ENCODE assay signal across 21 cellular contexts in genomic region chr1:229153955-229154548, GRCh38.
DNase-seq lines count a peak whose midpoint lies in the region; ATAC-seq, FAIRE-seq and TF ChIP-seq lines count a peak whose summit lies in the region.
"Had no signal": no experiment of that assay in that cellular context is flagged by ENCODE, and none has a peak within 500 bp of the region (broad histone marks: within the 10 kb centered on the region; RNA-seq: fewer than 3 reads in every experiment).

No MANE protein-coding gene starts in this region.

- H3K27ac ChIP-seq in HepG2 (ENCODE audit: extremely low read length, insufficient read depth, low read length) (no peak overlapping the region), right lobe of liver (no peak overlapping the region), KOPT-K1 (ENCODE audit: low read depth, low read length, poor library complexity, severe bottlenecking) (peak overlapping the region; percentile 84), ovary (no peak overlapping the region), left lung (no peak overlapping the region)
- H3K27ac ChIP-seq: KMS-11, RWPE1, SK-N-MC had no signal

- no peaks in the 10 kb centered on the region for H4K20me1 ChIP-seq in HepG2 (ENCODE audit: insufficient read depth, low read length)

- no peaks in the 10 kb centered on the region for H3K36me3 ChIP-seq in HepG2 (replicated peaks in 1 of 2; ENCODE audit: control insufficient read depth in 1 of 2, insufficient read depth in 2 of 2, low read length in 2 of 2)
- H3K36me3 ChIP-seq in right lobe of liver = no peaks in the 10 kb centered on the region
- no peaks in the 10 kb centered on the region for H3K36me3 ChIP-seq in KOPT-K1 (ENCODE audit: insufficient read depth, low read length)
- no peaks in the 10 kb centered on the region for H3K36me3 ChIP-seq in ovary
- H3K36me3 ChIP-seq in left lung = no peaks in the 10 kb centered on the region
- H3K36me3 ChIP-seq: MG63 had no signal

- in situ Hi-C loops in HepG2 (cut with HindIII; ENCODE audit: extremely low pct_ligation_motif_present, low pct_unique_long_range_greater_than_20kb) = loop anchor here (10.0 kb wide), 1 partner anchor 459 kb away; no protein-coding TSS in a partner anchor

- POLR2A ChIA-PET in HepG2 (lab: Yijun Ruan, JAX) = interaction anchor here (0.9 kb wide), 1 partner anchor 24 kb away, joined by 3 read pairs; no protein-coding TSS in a partner anchor

- 90% methylated on average over 2 of the region's 2 CpGs for WGBS in HepG2 (ENCODE audit: low lambda C conversion rate)
- WGBS in right lobe of liver (ENCODE audit: insufficient coverage, low coverage, low lambda C conversion rate, missing lambda C conversion rate) = 79% methylated on average over 2 of the region's 2 CpGs
- 98% methylated on average over 2 of the region's 2 CpGs for WGBS in ovary, 3 donors

- no peak overlapping the region for H3K4me2 ChIP-seq in HepG2 (ENCODE audit: low read depth, low read length)
- H3K4me2 ChIP-seq: KMS-11 had no signal

- BruUV-seq in HepG2 (replicated peaks; lab: Mats Ljungman, UMichigan) = no TSS peak

- TF ChIP-seq RAD21 in HepG2 (CRISPR knock-in tag; IDR thresholded peaks at IDR 0.05) = no peak

- H2AFZ ChIP-seq in HepG2 (ENCODE audit: low read length) = no peak overlapping the region

- TF ChIP-seq POLR2A in HepG2 (IDR thresholded peaks at IDR 0.05; ENCODE audit: insufficient read depth in 1 of 2, low read depth in 2 of 2, low read length in 2 of 2) (no peak), right lobe of liver (IDR thresholded peaks at IDR 0.05) (no peak), ovary (IDR thresholded peaks at IDR 0.05) (no peak)

- TF ChIP-seq CTCF in HepG2 (CRISPR knock-in tag; IDR thresholded peaks at IDR 0.05) = no peak
- TF ChIP-seq CTCF in right lobe of liver (IDR thresholded peaks at IDR 0.05) = peak in 1 of 4 donors; percentile 10
- no peak for TF ChIP-seq CTCF in ovary (IDR thresholded peaks at IDR 0.05)
- no peak for TF ChIP-seq CTCF in left lung (IDR thresholded peaks at IDR 0.05)

- TF ChIP-seq EP300 in HepG2 (IDR thresholded peaks at IDR 0.05; ENCODE audit: low read depth in 2 of 2, low read length in 2 of 2) (no peak), HepG2 (CRISPR knock-in tag; IDR thresholded peaks at IDR 0.05; ENCODE audit: borderline replicate concordance) (no peak), ovary (IDR thresholded peaks at IDR 0.05) (no peak)

- FAIRE-seq in HepG2 (lab: Jason Lieb, UNC) = no peak
- FAIRE-seq: GM12878 had no signal

- H3K27me3 ChIP-seq in HepG2 (ENCODE audit: control insufficient read depth in 1 of 2, insufficient read depth in 2 of 2, low read length in 2 of 2) = no peaks in the 10 kb centered on the region
- no peaks in the 10 kb centered on the region for H3K27me3 ChIP-seq in right lobe of liver
- H3K27me3 ChIP-seq in ovary = no peaks in the 10 kb centered on the region
- H3K27me3 ChIP-seq in left lung = no peaks in the 10 kb centered on the region
- H3K27me3 ChIP-seq: MG63 had no signal

- intact Hi-C loops in HepG2 (cut with micrococcal nuclease; ENCODE audit: unreplicated experiment) = no loop called here
- intact Hi-C loops in right lobe of liver (cut with DNase I) = no loop called here
- intact Hi-C loops in ovary (cut with DNase I) = no loop called here
- intact Hi-C loops in left lung (cut with DNase I) = no loop called here

- H3K9ac ChIP-seq in HepG2 (ENCODE audit: insufficient read depth, low read depth, low read length) = no peak overlapping the region
- H3K9ac ChIP-seq: KMS-11 had no signal

- CTCF ChIA-PET in HepG2 (lab: Yijun Ruan, JAX; ENCODE audit: low intra/inter-chr PET ratio, low total read pairs) = no interaction called here

- H3K4me1 ChIP-seq in HepG2 (ENCODE audit: insufficient read depth, low read length) (peaks cover 37% of the 10 kb centered on the region), right lobe of liver (no peaks in the 10 kb centered on the region), ovary (ENCODE audit: insufficient read depth) (no peaks in the 10 kb centered on the region), left lung (peaks cover 0 to 39% of the 10 kb centered on the region in 2 donors)
- H3K4me1 ChIP-seq: Caco-2 had no signal

- H3K9me3 ChIP-seq in HepG2 (ENCODE audit: low read length) (no peaks in the 10 kb centered on the region), right lobe of liver (no peaks in the 10 kb centered on the region), KOPT-K1 (ENCODE audit: insufficient read depth, low read length, poor library complexity, severe bottlenecking) (peaks cover 4% of the 10 kb centered on the region), ovary (no peaks in the 10 kb centered on the region), left lung (no peaks in the 10 kb centered on the region)
- H3K9me3 ChIP-seq: Caco-2, MG63 had no signal

- H3K4me3 ChIP-seq in HepG2 (replicated peaks in 1 of 3; ENCODE audit: insufficient read depth in 1 of 3, low read depth in 2 of 3, low read length in 3 of 3) (no peak overlapping the region), right lobe of liver (no peak overlapping the region), ovary (no peak overlapping the region), left lung (no peak overlapping the region)
- H3K4me3 ChIP-seq: GM12878, MG63, SK-N-MC had no signal

- DNase-seq in HepG2 (ENCODE audit: low spot score) = no peak
- no peak for DNase-seq in right lobe of liver
- no peak for DNase-seq in left lobe of liver (ENCODE audit: low spot score)
- DNase-seq in germinal center (ENCODE audit: low spot score) = no peak
- DNase-seq in ovary = no peak
- DNase-seq in left lung = no peak
- DNase-seq: Caco-2; CD4-positive, alpha-beta memory T cell; DMS 273 treated with DMSO at 0.1 percent for 48 hours; DMS79 treated with DMSO at 0.1 percent for 48 hours; H7; MG63; NCI-H187 treated with DMSO at 0.1 percent for 48 hours; NCI-H69; SHP77 treated with DMSO at 0.1 percent for 48 hours; SW 1271 had no signal

- H3K79me2 ChIP-seq in HepG2 (ENCODE audit: insufficient read depth, low read length) = no peaks in the 10 kb centered on the region

- ATAC-seq in HepG2 = no peak
- no peak for ATAC-seq in right lobe of liver
- ATAC-seq in left lobe of liver = peak; percentile 29
- no peak for ATAC-seq in left lung
- ATAC-seq: GM12878 had no signal

TF ChIP-seq in HepG2, 621 proteins besides CTCF, POLR2A, EP300 and RAD21:
- no peak for TF ChIP-seq NONO (IDR thresholded peaks at IDR 0.05)
- no peak for TF ChIP-seq NONO (CRISPR knock-in tag; conservative IDR thresholded peaks at IDR 0.05)
- no peak for TF ChIP-seq HNRNPL (IDR thresholded peaks at IDR 0.05; ENCODE audit: low read depth, low read length)
- no peak for TF ChIP-seq DR1 (CRISPR knock-in tag; IDR thresholded peaks at IDR 0.05)
- no peak for TF ChIP-seq ZNF296 (CRISPR knock-in tag; conservative IDR thresholded peaks at IDR 0.05)
- TF ChIP-seq NR2F1 (CRISPR knock-in tag; IDR thresholded peaks at IDR 0.05) = no peak
- TF ChIP-seq STAG1 (CRISPR knock-in tag; IDR thresholded peaks at IDR 0.05) = peak; percentile 22; the same call in 1 of the 2 replicates
- no peak for TF ChIP-seq KLF13 (CRISPR knock-in tag; IDR thresholded peaks at IDR 0.05)
- no peak for TF ChIP-seq TBX3 (IDR thresholded peaks at IDR 0.05; ENCODE audit: borderline replicate concordance)
